8 cellular contexts compared by ENCODE assay signal in genomic region chr17:80409626-80410025, GRCh38.
"Had no signal": no experiment of that assay in that cellular context is flagged by ENCODE, and none has a peak within 500 bp of the region (broad histone marks: within the 10 kb centered on the region; RNA-seq: fewer than 3 reads in every experiment).

No MANE protein-coding gene starts in this region.

- H3K27ac Mint-ChIP-seq: GM23338, H9 had no signal

- H3K4me3 ChIP-seq: GM23338, K562 had no signal

- ATAC-seq: GM23338, K562 had no signal

- H3K9me3 Mint-ChIP-seq: GM23338, H9 had no signal

- FAIRE-seq: H1, H54, HTR-8/SVneo, K562 had no signal

- H3K4me3 Mint-ChIP-seq: GM23338, H9 had no signal

- DNase-seq: H9, HCEC 1CT, IMR-90 had no signal
